In the genomic region with DNA sequence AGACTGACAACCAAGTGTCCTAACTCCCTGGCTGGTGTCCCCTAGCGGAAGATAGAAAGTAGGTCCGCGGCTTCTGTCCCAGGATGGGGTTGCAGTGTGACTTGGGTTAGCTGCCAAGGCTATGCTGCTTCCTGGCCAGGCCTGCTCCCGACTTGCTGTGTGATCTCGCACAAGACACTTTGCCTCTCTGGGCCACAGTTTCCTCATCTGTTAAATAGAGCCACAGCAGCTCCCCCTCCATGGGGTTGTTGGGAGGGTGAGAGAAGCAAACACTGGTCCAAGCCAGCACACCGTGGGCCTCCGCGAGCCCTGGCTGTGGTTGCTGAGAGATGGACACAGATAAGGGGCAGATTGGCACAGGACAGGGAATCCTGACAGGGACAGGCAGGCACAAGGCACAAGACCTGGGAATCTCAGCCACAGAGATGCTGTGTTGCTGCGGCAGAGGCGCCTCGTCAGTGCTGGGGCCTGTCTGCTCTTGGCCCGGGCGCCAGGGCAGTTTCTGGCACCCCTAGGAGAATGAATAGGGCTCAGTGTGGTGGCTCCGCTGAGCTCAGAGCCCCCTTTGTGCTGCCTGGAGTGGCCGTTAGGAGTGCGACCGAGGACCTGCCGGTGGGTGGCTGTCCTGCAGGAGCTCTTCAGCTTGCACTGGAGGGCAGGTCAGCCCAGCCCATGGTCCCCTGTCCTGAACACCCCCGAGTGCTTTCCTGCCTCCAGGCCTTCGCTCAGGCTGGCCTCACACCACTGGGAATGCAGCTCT, we compare ENCODE assay signal across 10 cellular contexts. TPM values are rescaled to one million over a fixed set of nuclear protein-coding genes. Genes with fewer than 3 reads are reported as not detected.
DNase-seq lines count a peak whose midpoint lies in the region; ATAC-seq and TF ChIP-seq lines count a peak whose summit lies in the region.
"Had no signal": no experiment of that assay in that cellular context is flagged by ENCODE, and none has a peak within 500 bp of the region (broad histone marks: within the 10 kb centered on the region; RNA-seq: fewer than 3 reads in every experiment).

No MANE protein-coding gene starts in this region.

- no peaks in the 10 kb centered on the region for H3K27me3 ChIP-seq in CD4-positive, alpha-beta memory T cell (ENCODE audit: insufficient read depth, low read length)
- no peaks in the 10 kb centered on the region for H3K27me3 ChIP-seq in adipocyte (replicated peaks; ENCODE audit: control insufficient read depth, insufficient read depth, low read length)

- H3K27ac ChIP-seq in CD4-positive, alpha-beta memory T cell (ENCODE audit: low read depth, low read length): peak overlapping the region; percentile 91
- H3K27ac ChIP-seq in KOPT-K1 (ENCODE audit: low read depth, low read length, poor library complexity, severe bottlenecking): peak overlapping the region; percentile 99

- CTCF ChIA-PET in CD4-positive, alpha-beta memory T cell (lab: Charles Lee; ENCODE audit: partially characterized antibody): interaction anchor here (0.7 to 2.9 kb wide), 3 partner anchors 45 to 112 kb away, joined by 3 to 12 read pairs (median 3); a partner anchor contains a TSS

- peak overlapping the region in 6 of 8 donors; percentile 13 to 100 (median 70) for H3K4me3 Mint-ChIP-seq in CD4-positive, alpha-beta memory T cell
- peak overlapping the region; percentile 98 for H3K4me3 Mint-ChIP-seq in natural killer cell

- peaks cover 0 to 21% of the 10 kb centered on the region in 2 donors for H3K36me3 Mint-ChIP-seq in CD4-positive, alpha-beta memory T cell
- no peaks in the 10 kb centered on the region for H3K36me3 Mint-ChIP-seq in natural killer cell

- no peaks in the 10 kb centered on the region for H3K9me3 Mint-ChIP-seq in CD4-positive, alpha-beta memory T cell
- no peaks in the 10 kb centered on the region for H3K9me3 Mint-ChIP-seq in natural killer cell

- no peak for DNase-seq in CD4-positive, alpha-beta memory T cell
- DNase-seq in adipocyte (ENCODE audit: low read depth) (no peak), natural killer cell (peak; percentile 38), NCI-H510A treated with DMSO at 0.1 percent for 48 hours (lab: John Stamatoyannopoulos, UW) (no peak), COR-L47 (lab: John Stamatoyannopoulos, UW) (no peak), activated gamma-delta T cell treated with Interleukin-2 at 50 U/mL for 16 hours (no peak)
- DNase-seq in stimulated activated CD4-positive, alpha-beta T cell treated with anti-CD3 and anti-CD28 coated beads, Interleukin-15, amount 100 ng/mL, for 24 hours: no peak
- DNase-seq: DMS79, IMR-90 had no signal

- intact Hi-C loops in CD4-positive, alpha-beta memory T cell (cut with micrococcal nuclease): loop anchor here (10.0 kb wide), 1 partner anchor 254 kb away; no protein-coding TSS in a partner anchor
- intact Hi-C loops in natural killer cell (cut with micrococcal nuclease): loop anchor here (2.0 kb wide), 1 partner anchor 124 kb away; no protein-coding TSS in a partner anchor

- H3K36me3 ChIP-seq in CD4-positive, alpha-beta memory T cell (ENCODE audit: insufficient read depth, low read length): no peaks in the 10 kb centered on the region
- H3K36me3 ChIP-seq in KOPT-K1 (ENCODE audit: insufficient read depth, low read length) (no peaks in the 10 kb centered on the region), adipocyte (ENCODE audit: control insufficient read depth, insufficient read depth, low read length, severe bottlenecking) (no peaks in the 10 kb centered on the region)

- no peak for ATAC-seq in natural killer cell

- no peak for TF ChIP-seq CTCF in natural killer cell (IDR thresholded peaks at IDR 0.05)

- peak overlapping the region; percentile 53 for H3K9ac ChIP-seq in adipocyte (ENCODE audit: low read length)

- H3K4me1 ChIP-seq in CD4-positive, alpha-beta memory T cell (ENCODE audit: insufficient read depth, low read length): peaks cover 77% of the 10 kb centered on the region
- H3K4me1 ChIP-seq in adipocyte (ENCODE audit: control insufficient read depth, insufficient read depth, low read length): peaks cover 24% of the 10 kb centered on the region

- peaks cover 32 to 83% (median 63%) of the 10 kb centered on the region in 4 donors for H3K4me1 Mint-ChIP-seq in CD4-positive, alpha-beta memory T cell
- H3K4me1 Mint-ChIP-seq in natural killer cell: peaks cover 62 to 82% of the 10 kb centered on the region in 2 donors

- no peaks in the 10 kb centered on the region for H3K27me3 Mint-ChIP-seq in CD4-positive, alpha-beta memory T cell
- H3K27me3 Mint-ChIP-seq in natural killer cell (ENCODE audit: low read depth in 2 of 2): no peaks in the 10 kb centered on the region

- H3K9me3 ChIP-seq in CD4-positive, alpha-beta memory T cell (ENCODE audit: control insufficient read depth in 1 of 2, low read length in 2 of 2): no peaks in the 10 kb centered on the region
- H3K9me3 ChIP-seq in KOPT-K1 (ENCODE audit: insufficient read depth, low read length, poor library complexity, severe bottlenecking): no peaks in the 10 kb centered on the region
- no peaks in the 10 kb centered on the region for H3K9me3 ChIP-seq in adipocyte (ENCODE audit: control insufficient read depth, low read length)

- no peak overlapping the region for H3K4me3 ChIP-seq in CD4-positive, alpha-beta memory T cell (ENCODE audit: low read length in 2 of 2)
- H3K4me3 ChIP-seq in adipocyte (ENCODE audit: low read length): no peak overlapping the region

- peak overlapping the region; percentile 83 to 98 (median 93) for H3K27ac Mint-ChIP-seq in CD4-positive, alpha-beta memory T cell
- peak overlapping the region; percentile 95 to 98 for H3K27ac Mint-ChIP-seq in natural killer cell

- POLR2A ChIA-PET in CD4-positive, alpha-beta memory T cell (lab: Charles Lee; ENCODE audit: partially characterized antibody): interaction anchor here (1.3 to 12.3 kb wide), 3 partner anchors 11 to 22 kb away, joined by 3 to 377 read pairs (median 7); no protein-coding TSS in a partner anchor

RNA-seq across cellular contexts. Expression of a gene that starts 1.8 kb away (rescaled TPM):
- total RNA-seq in CD4-positive, alpha-beta memory T cell: 10 to 100 TPM; 43.4 to 48.6 TPM
- 10 to 100 TPM in 1 of 2 donors, 1 to 10 TPM in 1; 8.7 to 51.5 TPM for polyA plus RNA-seq in CD4-positive, alpha-beta memory T cell
- total RNA-seq in natural killer cell: 10 to 100 TPM; 42.8 to 86.8 (median 56.6) TPM

RNA-seq across cellular contexts. Expression of a gene that starts 5.5 kb away (rescaled TPM):
- 100 to 1,000 TPM; 127 to 138 TPM for total RNA-seq in CD4-positive, alpha-beta memory T cell
- polyA plus RNA-seq in CD4-positive, alpha-beta memory T cell: 10 to 100 TPM; 35.4 to 63.6 TPM
- 100 to 1,000 TPM; 181 to 207 (median 188) TPM for total RNA-seq in natural killer cell

RNA-seq across cellular contexts. Expression of a gene that starts 22.4 kb away (rescaled TPM):
- total RNA-seq in CD4-positive, alpha-beta memory T cell: 100 to 1,000 TPM; 100 to 101 TPM
- polyA plus RNA-seq in CD4-positive, alpha-beta memory T cell: 10 to 100 TPM; 49.4 to 54.6 TPM
- 100 to 1,000 TPM in 2 of 3 donors, 10 to 100 TPM in 1; 99.1 to 108 (median 107) TPM for total RNA-seq in natural killer cell

RNA-seq across cellular contexts. Expression of a gene that starts 45.2 kb away (rescaled TPM):
- 10 to 100 TPM; 14.3 to 18.4 TPM for total RNA-seq in CD4-positive, alpha-beta memory T cell
- 10 to 100 TPM; 23.2 to 27.1 TPM for polyA plus RNA-seq in CD4-positive, alpha-beta memory T cell
- 10 to 100 TPM; 20.9 to 27.8 (median 23.7) TPM for total RNA-seq in natural killer cell
